Comparison of ENCODE assay signal across 8 cellular contexts in the genomic region with DNA sequence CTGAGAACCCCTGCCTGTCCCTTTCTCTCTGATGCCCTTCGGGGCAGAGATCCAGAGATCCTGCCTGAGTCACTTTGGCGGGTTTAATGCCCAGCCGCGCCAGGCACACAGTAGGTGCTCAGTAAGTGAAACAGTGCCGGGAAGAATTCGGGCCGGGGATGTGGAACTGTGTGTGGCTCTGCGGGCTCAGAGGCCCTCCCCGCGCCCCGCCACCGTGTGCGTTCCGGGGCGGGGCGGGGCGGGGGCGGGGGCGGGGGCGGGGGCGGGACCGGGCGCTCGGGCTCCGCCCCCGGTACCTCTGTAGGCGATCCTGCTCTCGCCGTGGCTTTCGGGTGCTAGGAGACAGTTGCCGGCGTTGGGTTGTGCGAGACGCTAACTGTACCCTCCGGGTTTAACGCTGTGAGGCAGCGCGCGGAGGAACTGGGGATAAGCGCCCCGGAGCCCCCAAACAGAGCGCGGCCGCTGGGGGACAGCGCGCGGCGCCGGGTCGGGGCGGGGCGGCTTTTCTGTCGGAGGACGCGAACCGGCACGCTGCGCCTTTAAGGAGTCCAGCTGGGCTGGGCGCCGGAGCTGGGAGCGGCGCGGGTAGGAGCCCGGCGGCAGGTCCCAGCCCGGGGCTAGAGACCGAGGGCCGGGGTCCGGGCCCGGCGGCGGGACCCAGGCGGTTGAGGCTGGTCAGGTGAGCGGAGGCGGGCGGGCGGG. TPM values are rescaled to one million over a fixed set of nuclear protein-coding genes. Genes with fewer than 3 reads are reported as not detected.
DNase-seq lines count a peak whose midpoint lies in the region; ATAC-seq and TF ChIP-seq lines count a peak whose summit lies in the region.

Gene ABHD6 (plus strand): TSS at position 555 of the 702 bp plus-strand sequence. CDS start 18,795 bp downstream, outside the sequence.

- no peaks in the 10 kb centered on the region for H4K20me1 ChIP-seq in neural cell (ENCODE audit: insufficient read depth)

- peak within 1 kb of the TSS; percentile 80 for H3K9ac ChIP-seq in neural cell (ENCODE audit: low read length)
- peak within 1 kb of the TSS; percentile 87 to 89 for H3K9ac ChIP-seq in stomach smooth muscle (ENCODE audit: low read length in 2 of 2)

- peak within 1 kb of the TSS; percentile 38 for H3K27ac ChIP-seq in CD8-positive, alpha-beta T cell (ENCODE audit: low read depth, low read length)
- H3K27ac ChIP-seq in Peyer's patch (peak within 1 kb of the TSS; percentile 79 to 96 (median 84)), neural cell (ENCODE audit: low read length) (peak within 1 kb of the TSS; percentile 73), stomach smooth muscle (ENCODE audit: low read length) (peak within 1 kb of the TSS; percentile 6)

- DNase-seq in CD8-positive, alpha-beta T cell, result peak; percentile 73 to 92 (median 77)
- DNase-seq in Peyer's patch (peak; percentile 78 to 89 (median 86)), fibroblast of the aortic adventitia (ENCODE audit: low read depth) (peak; percentile 53)
- DNase-seq in activated T-helper 2 cell treated with anti-CD3 and anti-CD28 coated beads, Interferon-gamma antibody, Interleukin-2, Interleukin-4, amounts not matched to agents 10 μg/mL and 5 μg/mL and 100 μg/mL, durations not matched to agents 14 hours and 24 hours and 36 hours (ENCODE audit: low spot score), result peak; percentile 79

- H3K9me3 ChIP-seq in CD8-positive, alpha-beta T cell (ENCODE audit: low read length), result no peaks in the 10 kb centered on the region
- H3K9me3 ChIP-seq in Peyer's patch (no peaks in the 10 kb centered on the region), neural cell (ENCODE audit: low read length) (no peaks in the 10 kb centered on the region), stomach smooth muscle (ENCODE audit: control insufficient read depth in 2 of 2, low read length in 2 of 2) (no peaks in the 10 kb centered on the region)

- H3F3A ChIP-seq in neural cell (ENCODE audit: insufficient read depth, low read length, poor library complexity, severe bottlenecking), result no peaks in the 10 kb centered on the region

- H3K36me3 Mint-ChIP-seq in CD8-positive, alpha-beta T cell, result no peaks in the 10 kb centered on the region
- H3K36me3 Mint-ChIP-seq in activated T-helper 2 cell treated with anti-CD3 and anti-CD28 coated beads, Interferon-gamma antibody, Interleukin-2, Interleukin-4, amounts not matched to agents 10 μg/mL and 5 μg/mL and 100 μg/mL, durations not matched to agents 14 hours and 24 hours and 36 hours (ENCODE audit: low read depth), result peaks cover 4% of the 10 kb centered on the region

- TF ChIP-seq POLR2A in Peyer's patch (IDR thresholded peaks at IDR 0.05), result peak; percentile 19 to 38

- no peaks in the 10 kb centered on the region for H3K9me3 Mint-ChIP-seq in CD8-positive, alpha-beta T cell
- no peaks in the 10 kb centered on the region for H3K9me3 Mint-ChIP-seq in activated T-helper 2 cell treated with anti-CD3 and anti-CD28 coated beads, Interferon-gamma antibody, Interleukin-2, Interleukin-4, amounts not matched to agents 10 μg/mL and 5 μg/mL and 100 μg/mL, durations not matched to agents 14 hours and 24 hours and 36 hours

- POLR2A ChIA-PET in CD8-positive, alpha-beta T cell (lab: Charles Lee), result interaction anchor here (1.5 kb wide), 1 partner anchor 69 kb away, joined by 6 read pairs; the partner anchor contains the start of genes HTD2 and RPP14

- H3K4me1 ChIP-seq in CD8-positive, alpha-beta T cell (ENCODE audit: insufficient read depth, low read length), result peaks cover 7% of the 10 kb centered on the region
- H3K4me1 ChIP-seq in Peyer's patch, result peaks cover 0 to 31% (median 4%) of the 10 kb centered on the region in 4 donors
- peaks cover 14% of the 10 kb centered on the region for H3K4me1 ChIP-seq in stomach smooth muscle (ENCODE audit: control insufficient read depth, insufficient read depth, low read length)

- H3K27me3 Mint-ChIP-seq in CD8-positive, alpha-beta T cell (ENCODE audit: low read depth), result peaks cover 14% of the 10 kb centered on the region
- H3K27me3 Mint-ChIP-seq in activated T-helper 2 cell treated with anti-CD3 and anti-CD28 coated beads, Interferon-gamma antibody, Interleukin-2, Interleukin-4, amounts not matched to agents 10 μg/mL and 5 μg/mL and 100 μg/mL, durations not matched to agents 14 hours and 24 hours and 36 hours (ENCODE audit: low read depth), result peaks cover 16% of the 10 kb centered on the region

- H3K4me2 ChIP-seq in neural cell (ENCODE audit: low read length), result peak within 1 kb of the TSS; percentile 78

- H3K9me2 ChIP-seq in neural cell (ENCODE audit: insufficient read depth, low read length), result no peaks in the 10 kb centered on the region

- CTCF ChIA-PET in CD8-positive, alpha-beta T cell (lab: Charles Lee), result interaction anchor here (1.1 to 3.9 kb wide), 2 partner anchors 20 to 69 kb away, joined by 3 to 21 read pairs; partner anchors contain the start of genes HTD2 and RPP14

- peaks cover 17% of the 10 kb centered on the region for H3K4me1 Mint-ChIP-seq in CD8-positive, alpha-beta T cell (ENCODE audit: low read depth)
- H3K4me1 Mint-ChIP-seq in activated T-helper 2 cell treated with anti-CD3 and anti-CD28 coated beads, Interferon-gamma antibody, Interleukin-2, Interleukin-4, amounts not matched to agents 10 μg/mL and 5 μg/mL and 100 μg/mL, durations not matched to agents 14 hours and 24 hours and 36 hours (ENCODE audit: low read depth), result peaks cover 25% of the 10 kb centered on the region

- no peak for TF ChIP-seq CTCF in CD8-positive, alpha-beta T cell (IDR thresholded peaks at IDR 0.05)
- TF ChIP-seq CTCF in Peyer's patch (IDR thresholded peaks at IDR 0.05), result peak in 4 of 6 experiments; percentile 19 to 50 (median 21)
- peak; percentile 12 for TF ChIP-seq CTCF in fibroblast of the aortic adventitia (IDR thresholded peaks at IDR 0.05; ENCODE audit: insufficient read depth, low read length)
- peak; percentile 60 for TF ChIP-seq CTCF in neural cell (IDR thresholded peaks at IDR 0.05; ENCODE audit: poor library complexity, severe bottlenecking)

- H3K4me3 ChIP-seq in CD8-positive, alpha-beta T cell (ENCODE audit: low read depth, low read length), result peak within 1 kb of the TSS; percentile 57
- H3K4me3 ChIP-seq in Peyer's patch, result peak within 1 kb of the TSS; percentile 86 to 98 (median 90)
- peak within 1 kb of the TSS; percentile 89 for H3K4me3 ChIP-seq in fibroblast of the aortic adventitia (ENCODE audit: low read depth, low read length)
- peak within 1 kb of the TSS; percentile 81 for H3K4me3 ChIP-seq in neural cell (ENCODE audit: low read length)
- H3K4me3 ChIP-seq in stomach smooth muscle (ENCODE audit: low read length in 2 of 2), result peak within 1 kb of the TSS; percentile 89 to 93

- H3K4me3 Mint-ChIP-seq in CD8-positive, alpha-beta T cell, result peak within 1 kb of the TSS; percentile 92
- H3K4me3 Mint-ChIP-seq in activated T-helper 2 cell treated with anti-CD3 and anti-CD28 coated beads, Interferon-gamma antibody, Interleukin-2, Interleukin-4, amounts not matched to agents 10 μg/mL and 5 μg/mL and 100 μg/mL, durations not matched to agents 14 hours and 24 hours and 36 hours (ENCODE audit: low read depth), result peak within 1 kb of the TSS; percentile 97

- H2AFZ ChIP-seq in neural cell (ENCODE audit: low read depth, low read length), result peak within 1 kb of the TSS; percentile 89

- intact Hi-C loops in CD8-positive, alpha-beta T cell (cut with DNase I, micrococcal nuclease), result loop anchor here (1.0 to 10.0 kb wide), 14 partner anchors 69 to 1673 kb away; partner anchors contain the start of genes FLNB (in 2 of the 2), PDHB (in 2 of the 2), PXK (in 2 of the 2) and APPL1 (in 1 of the 2)
- intact Hi-C loops in activated T-helper 2 cell treated with anti-CD3 and anti-CD28 coated beads, Interferon-gamma antibody, Interleukin-2, Interleukin-4, amounts not matched to agents 10 μg/mL and 5 μg/mL and 100 μg/mL, durations not matched to agents 14 hours and 24 hours and 36 hours (cut with micrococcal nuclease), result loop anchor here (1.0 to 10.0 kb wide), 7 partner anchors 21 to 257 kb away; partner anchors contain the start of genes HTD2, KCTD6, PDHB and RPP14

- H3K79me2 ChIP-seq in neural cell (replicated peaks; ENCODE audit: insufficient read depth, low read length), result no peaks in the 10 kb centered on the region

- H3K27me3 ChIP-seq in CD8-positive, alpha-beta T cell (ENCODE audit: insufficient read depth, low read length), result no peaks in the 10 kb centered on the region
- H3K27me3 ChIP-seq in Peyer's patch (no peaks in the 10 kb centered on the region), neural cell (ENCODE audit: insufficient read depth, low read depth, low read length) (peaks cover 5% of the 10 kb centered on the region), stomach smooth muscle (ENCODE audit: control insufficient read depth in 1 of 2, insufficient read depth in 2 of 2, low read length in 2 of 2) (peaks cover 0 to 2% of the 10 kb centered on the region in 2 donors)

- H3K36me3 ChIP-seq in CD8-positive, alpha-beta T cell (ENCODE audit: insufficient read depth, low read length), result no peaks in the 10 kb centered on the region
- H3K36me3 ChIP-seq in Peyer's patch (no peaks in the 10 kb centered on the region), neural cell (ENCODE audit: insufficient read depth, low read length) (no peaks in the 10 kb centered on the region), stomach smooth muscle (ENCODE audit: control insufficient read depth in 2 of 2, insufficient read depth in 2 of 2, low read length in 2 of 2) (no peaks in the 10 kb centered on the region)

- peak; percentile 84 for ATAC-seq in CD8-positive, alpha-beta T cell
- ATAC-seq in GM19351 (IDR thresholded peaks at IDR 0.05; ENCODE audit: unreplicated experiment) (peak; percentile 60), HG03469 (IDR thresholded peaks at IDR 0.05; ENCODE audit: unreplicated experiment) (peak; percentile 37)

- H3K27ac Mint-ChIP-seq in CD8-positive, alpha-beta T cell, result peak within 1 kb of the TSS; percentile 87
- peak within 1 kb of the TSS; percentile 86 for H3K27ac Mint-ChIP-seq in activated T-helper 2 cell treated with anti-CD3 and anti-CD28 coated beads, Interferon-gamma antibody, Interleukin-2, Interleukin-4, amounts not matched to agents 10 μg/mL and 5 μg/mL and 100 μg/mL, durations not matched to agents 14 hours and 24 hours and 36 hours

- peak; percentile 33 for TF ChIP-seq EP300 in neural cell (conservative IDR thresholded peaks at IDR 0.05; ENCODE audit: poor library complexity, severe bottlenecking)

- peak; percentile 64 for TF ChIP-seq RAD21 in neural cell (conservative IDR thresholded peaks at IDR 0.05)

TF ChIP-seq in neural cell, 6 proteins besides CTCF, POLR2A, EP300 and RAD21:
- TF ChIP-seq MXI1 (conservative IDR thresholded peaks at IDR 0.05; ENCODE audit: poor library complexity, severe bottlenecking) (no peak), SMC3 (conservative IDR thresholded peaks at IDR 0.05; ENCODE audit: poor library complexity) (peak; percentile 41), POLR2AphosphoS5 (IDR thresholded peaks at IDR 0.05) (peak; percentile 31)

RNA-seq across cellular contexts. Expression of gene ABHD6, which starts in this region (rescaled TPM):
- total RNA-seq in CD8-positive, alpha-beta T cell, result 1 to 10 TPM; 1.9 to 2.1 TPM
- total RNA-seq in Peyer's patch (10 to 100 TPM in 3 of 4 donors, 1 to 10 TPM in 1; 9.1 to 97.6 (median 55.7) TPM), fibroblast of the aortic adventitia (ENCODE audit: low replicate concordance) (5.5 and 14.0 TPM in 2 replicates)
- total RNA-seq in activated T-helper 2 cell treated with anti-CD3 and anti-CD28 coated beads, Interferon-gamma antibody, Interleukin-2, Interleukin-4, amounts not matched to agents 10 μg/mL and 5 μg/mL and 100 μg/mL, durations not matched to agents 14 hours and 24 hours and 36 hours, result 26.4 and 28.2 TPM in 2 replicates
- 34.0 and 38.9 TPM in 2 replicates for polyA plus RNA-seq in neural cell
- polyA minus RNA-seq in neural cell, result 36.5 and 40.6 TPM in 2 replicates

Comparison
In these comparisons a context has a peak if more than half of its experiments do, and no peak if none do; other contexts are left out.
1. Peak in every context shown above with its lines: DNase-seq, ATAC-seq, H3K4me3 ChIP-seq and H3K27ac ChIP-seq.
2. H3K27ac ChIP-seq: peak in every context shown above with its lines; median percentile 84 in Peyer's patch; 73 in neural cell; 38 in CD8-positive, alpha-beta T cell; 6 in stomach smooth muscle.